1 cellular context compared by ENCODE assay signal in genomic region chr1:150149490-150150453, GRCh38.
TF ChIP-seq lines count a peak whose summit lies in the region.

Gene PLEKHO1, plus strand, starts transcription at chr1:150149916. Its CDS starts 342 bp downstream, at chr1:150150258.

TF ChIP-seq in HepG2, 621 proteins besides CTCF, POLR2A, EP300 and RAD21 (continued from another document and continues in another):
- TF ChIP-seq PBX3 (CRISPR knock-in tag; IDR thresholded peaks at IDR 0.05; ENCODE audit: borderline replicate concordance), result no peak
- 0 out of 2 replicates have a peak, but pooled peaks have one; percentile 44 for TF ChIP-seq ZNF547 (CRISPR knock-in tag; IDR thresholded peaks at IDR 0.05)
- no peak for TF ChIP-seq HMGA1 (CRISPR knock-in tag; conservative IDR thresholded peaks at IDR 0.05)
- peak; percentile 56 for TF ChIP-seq RBFOX2 (IDR thresholded peaks at IDR 0.05; ENCODE audit: low read depth, low read length)
- no peak for TF ChIP-seq SNAI1 (CRISPR knock-in tag; IDR thresholded peaks at IDR 0.05; ENCODE audit: borderline replicate concordance)
- TF ChIP-seq ZNF563 (CRISPR knock-in tag; IDR thresholded peaks at IDR 0.05), result no peak
- TF ChIP-seq ZNF513 (CRISPR knock-in tag; conservative IDR thresholded peaks at IDR 0.05), result no peak
- TF ChIP-seq U2AF2 (IDR thresholded peaks at IDR 0.05; ENCODE audit: low read depth, low read length), result no peak
- no peak for TF ChIP-seq CSRNP1 (CRISPR knock-in tag; IDR thresholded peaks at IDR 0.05)
- no peak for TF ChIP-seq ZSCAN31 (CRISPR knock-in tag; IDR thresholded peaks at IDR 0.05; ENCODE audit: low read depth)
- TF ChIP-seq ZNF543 (CRISPR knock-in tag; IDR thresholded peaks at IDR 0.05), result 0 out of 2 replicates have a peak, but pooled peaks have one; percentile 41
- TF ChIP-seq ZNF777 (CRISPR knock-in tag; IDR thresholded peaks at IDR 0.05), result peak; percentile 70
- TF ChIP-seq ZNF577 (CRISPR knock-in tag; IDR thresholded peaks at IDR 0.05; ENCODE audit: borderline replicate concordance, low read depth), result no peak
- no peak for TF ChIP-seq NAIF1 (CRISPR knock-in tag; IDR thresholded peaks at IDR 0.05; ENCODE audit: borderline replicate concordance)
- TF ChIP-seq HNF1A (IDR thresholded peaks at IDR 0.05; ENCODE audit: low read depth), result no peak
- 0 out of 2 replicates have a peak, but pooled peaks have one; percentile 25 for TF ChIP-seq HNF1A (CRISPR knock-in tag; IDR thresholded peaks at IDR 0.05; ENCODE audit: borderline replicate concordance)
- peak; percentile 58 for TF ChIP-seq SRSF1 (optimal IDR thresholded peaks at IDR 0.05; ENCODE audit: low read depth, low read length)
- peak; percentile 64 for TF ChIP-seq ZNF687 (CRISPR knock-in tag; IDR thresholded peaks at IDR 0.05)
- TF ChIP-seq FUBP1 (CRISPR knock-in tag; IDR thresholded peaks at IDR 0.05; ENCODE audit: borderline replicate concordance), result no peak
- peak; percentile 69 for TF ChIP-seq POLR2G (IDR thresholded peaks at IDR 0.05; ENCODE audit: low read depth, low read length)
- TF ChIP-seq NR0B2 (CRISPR knock-in tag; IDR thresholded peaks at IDR 0.05), result no peak
- TF ChIP-seq ZNF670 (CRISPR knock-in tag; IDR thresholded peaks at IDR 0.05; ENCODE audit: borderline replicate concordance), result no peak
- peak; percentile 56; the same call in 1 of the 2 replicates for TF ChIP-seq UBTF (CRISPR knock-in tag; IDR thresholded peaks at IDR 0.05)
- TF ChIP-seq ZNF44 (CRISPR knock-in tag; IDR thresholded peaks at IDR 0.05), result no peak
- no peak for TF ChIP-seq ZNF343 (CRISPR knock-in tag; IDR thresholded peaks at IDR 0.05)
- TF ChIP-seq KDM5A (IDR thresholded peaks at IDR 0.05; ENCODE audit: borderline replicate concordance, low read length), result no peak
- peak; percentile 14 for TF ChIP-seq ASH2L (IDR thresholded peaks at IDR 0.05; ENCODE audit: insufficient read length, low read depth, low read length)
- TF ChIP-seq GABPB1 (CRISPR knock-in tag; IDR thresholded peaks at IDR 0.05), result peak; percentile 24; the same call in 1 of the 2 replicates
- no peak for TF ChIP-seq THAP9 (CRISPR knock-in tag; IDR thresholded peaks at IDR 0.05; ENCODE audit: borderline replicate concordance)
- peak; percentile 86 for TF ChIP-seq PHF21A (CRISPR knock-in tag; IDR thresholded peaks at IDR 0.05)
- TF ChIP-seq SP1 (IDR thresholded peaks at IDR 0.05), result no peak
- TF ChIP-seq SP1 (CRISPR knock-in tag; IDR thresholded peaks at IDR 0.05), result no peak
- no peak for TF ChIP-seq ZNF615 (CRISPR knock-in tag; IDR thresholded peaks at IDR 0.05; ENCODE audit: borderline replicate concordance)
- no peak for TF ChIP-seq TEAD2 (CRISPR knock-in tag; IDR thresholded peaks at IDR 0.05)
- TF ChIP-seq HNRNPLL (IDR thresholded peaks at IDR 0.05; ENCODE audit: low read depth, low read length, poor library complexity, severe bottlenecking), result peak; percentile 89
- TF ChIP-seq MAX (IDR thresholded peaks at IDR 0.05), result peak; percentile 54
